24 cellular contexts compared by ENCODE assay signal in the genomic region with DNA sequence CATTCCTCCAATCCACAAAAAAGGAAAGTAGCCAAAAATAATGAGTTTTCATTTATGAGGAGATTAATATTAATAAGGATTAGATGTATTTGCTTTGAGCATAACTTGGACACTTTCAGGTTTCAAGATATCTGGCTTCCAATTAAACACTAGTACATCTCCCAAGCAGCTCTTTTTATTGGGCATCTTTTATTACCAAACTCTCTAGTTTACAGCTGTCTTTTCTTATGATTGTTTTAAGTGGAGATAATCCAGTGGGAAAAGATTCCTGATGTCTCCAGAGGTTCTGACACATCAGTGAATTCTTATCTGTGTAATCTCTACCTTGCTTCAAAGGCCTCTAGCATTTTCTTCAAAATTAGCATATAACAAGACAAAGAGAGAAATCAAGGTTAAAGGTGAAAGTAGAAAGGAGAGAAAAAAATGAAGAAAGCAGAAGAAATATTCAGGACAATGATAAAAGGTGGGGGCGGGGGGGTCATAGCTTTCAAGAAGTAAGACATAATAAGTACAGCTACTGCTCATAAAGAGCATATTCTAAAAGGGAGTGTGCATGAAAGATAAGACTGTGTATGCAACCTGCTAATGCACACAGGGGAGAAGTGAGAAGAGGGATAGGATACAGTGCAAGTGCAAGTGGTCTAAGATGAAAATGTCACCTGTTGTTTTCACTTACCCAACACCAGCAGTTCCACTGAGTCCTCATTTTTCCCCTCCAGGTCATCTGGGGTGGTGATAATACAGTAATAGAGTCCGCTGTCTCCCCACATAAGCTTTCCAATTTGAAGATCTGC. TPM values are rescaled to one million over a fixed set of nuclear protein-coding genes. Genes with fewer than 3 reads are reported as not detected.
A peak's percentile ranks its signal among the peaks of the same experiment; 100 is the strongest.
DNase-seq lines count a peak whose midpoint lies in the region; ATAC-seq, FAIRE-seq and TF ChIP-seq lines count a peak whose summit lies in the region.
"Had no signal": no experiment of that assay in that cellular context is flagged by ENCODE, and none has a peak within 500 bp of the region (broad histone marks: within the 10 kb centered on the region; RNA-seq: fewer than 3 reads in every experiment).

No MANE protein-coding gene starts in this region.

- no peak overlapping the region for H3K4me3 ChIP-seq in muscle layer of colon (ENCODE audit: low read depth in 1 of 2, low read length in 2 of 2)
- no peak overlapping the region for H3K4me3 ChIP-seq in WERI-Rb-1 (ENCODE audit: low read depth, low read length)
- H3K4me3 ChIP-seq: BLaER1 treated with 17β-estradiol and CSF1 and Interleukin-3, amounts not matched to agents 10 nM and 100 nM; GM23248; HAP-1 had no signal

- DNase-seq in GM19239 (ENCODE audit: insufficient read length, low spot score) (no peak), OCI-M1 (lab: John Stamatoyannopoulos, UW) (peak; percentile 54), WERI-Rb-1 (no peak), cardiac septum (ENCODE audit: low spot score) (no peak), NCI-H1105 treated with DMSO at 0.1 percent for 48 hours (lab: John Stamatoyannopoulos, UW) (no peak)
- DNase-seq in activated effector memory CD4-positive, alpha-beta T cell treated with anti-CD3 and anti-CD28 coated beads, Interleukin-2, amount 50 U/mL, for 16 hours = no peak
- DNase-seq: CD8-positive, alpha-beta T cell; DMS 273 treated with DMSO at 0.1 percent for 48 hours; DMS53; DND-41; EL; GM23248; HFFc6; Karpas-422 had no signal

- no peak overlapping the region for H3K9ac ChIP-seq in muscle layer of colon (ENCODE audit: low read length)
- H3K9ac ChIP-seq: BLaER1 treated with 17β-estradiol and CSF1 and Interleukin-3, amounts not matched to agents 10 nM and 100 nM; GM23248 had no signal

- H3K9me3 ChIP-seq in muscle layer of colon (ENCODE audit: low read length) (no peaks in the 10 kb centered on the region), WERI-Rb-1 (ENCODE audit: severe bottlenecking) (no peaks in the 10 kb centered on the region)
- H3K9me3 ChIP-seq: HAP-1 had no signal

- H3K27me3 ChIP-seq in muscle layer of colon (ENCODE audit: control insufficient read depth in 1 of 2, insufficient read depth in 2 of 2, low read length in 2 of 2) (no peaks in the 10 kb centered on the region), WERI-Rb-1 (ENCODE audit: insufficient read depth, low read depth, severe bottlenecking) (no peaks in the 10 kb centered on the region)
- H3K27me3 ChIP-seq: BLaER1 treated with 17β-estradiol and CSF1 and Interleukin-3, amounts not matched to agents 10 nM and 100 nM had no signal

- H3K27ac ChIP-seq in muscle layer of colon (ENCODE audit: low read depth, low read length) (peak overlapping the region; percentile 10), WERI-Rb-1 (no peak overlapping the region)
- H3K27ac ChIP-seq: BLaER1 treated with 17β-estradiol and CSF1 and Interleukin-3, amounts not matched to agents 10 nM and 100 nM; GM23248; HL-60 had no signal

- no peaks in the 10 kb centered on the region for H3K36me3 ChIP-seq in muscle layer of colon (ENCODE audit: insufficient read depth, low read length)
- H3K36me3 ChIP-seq in WERI-Rb-1 = no peaks in the 10 kb centered on the region
- H3K36me3 ChIP-seq: BLaER1 treated with 17β-estradiol and CSF1 and Interleukin-3, amounts not matched to agents 10 nM and 100 nM; HAP-1 had no signal

- intact Hi-C loops in cardiac septum (cut with DNase I) = no loop called here

- no peak for TF ChIP-seq CTCF in WERI-Rb-1 (IDR thresholded peaks at IDR 0.05; ENCODE audit: low read depth, low read length)

- peaks cover 33% of the 10 kb centered on the region for H3K4me1 ChIP-seq in muscle layer of colon (ENCODE audit: insufficient read depth, low read length)
- H3K4me1 ChIP-seq: HAP-1 had no signal

- peak; percentile 28 for FAIRE-seq in GM19239 (lab: Jason Lieb, UNC)
- FAIRE-seq: GM12891 had no signal

- ATAC-seq in HG03025 (IDR thresholded peaks at IDR 0.05; ENCODE audit: low FRiP score, unreplicated experiment) = peak; percentile 62
- ATAC-seq: CD8-positive, alpha-beta T cell had no signal

RNA-seq across cellular contexts. Expression of a gene that starts 19.1 kb away (rescaled TPM):
- 23.1 TPM for total RNA-seq in cardiac septum
- total RNA-seq: B cell, GM23248, HFFc6 had no signal

RNA-seq across cellular contexts. Expression of a gene that starts 32.8 kb away (rescaled TPM):
- total RNA-seq in cardiac septum = 4.3 TPM
- total RNA-seq: A172; B cell; CD8-positive, alpha-beta T cell; G401; GM23248; H4; HFFc6 had no signal
